In the genomic region with DNA sequence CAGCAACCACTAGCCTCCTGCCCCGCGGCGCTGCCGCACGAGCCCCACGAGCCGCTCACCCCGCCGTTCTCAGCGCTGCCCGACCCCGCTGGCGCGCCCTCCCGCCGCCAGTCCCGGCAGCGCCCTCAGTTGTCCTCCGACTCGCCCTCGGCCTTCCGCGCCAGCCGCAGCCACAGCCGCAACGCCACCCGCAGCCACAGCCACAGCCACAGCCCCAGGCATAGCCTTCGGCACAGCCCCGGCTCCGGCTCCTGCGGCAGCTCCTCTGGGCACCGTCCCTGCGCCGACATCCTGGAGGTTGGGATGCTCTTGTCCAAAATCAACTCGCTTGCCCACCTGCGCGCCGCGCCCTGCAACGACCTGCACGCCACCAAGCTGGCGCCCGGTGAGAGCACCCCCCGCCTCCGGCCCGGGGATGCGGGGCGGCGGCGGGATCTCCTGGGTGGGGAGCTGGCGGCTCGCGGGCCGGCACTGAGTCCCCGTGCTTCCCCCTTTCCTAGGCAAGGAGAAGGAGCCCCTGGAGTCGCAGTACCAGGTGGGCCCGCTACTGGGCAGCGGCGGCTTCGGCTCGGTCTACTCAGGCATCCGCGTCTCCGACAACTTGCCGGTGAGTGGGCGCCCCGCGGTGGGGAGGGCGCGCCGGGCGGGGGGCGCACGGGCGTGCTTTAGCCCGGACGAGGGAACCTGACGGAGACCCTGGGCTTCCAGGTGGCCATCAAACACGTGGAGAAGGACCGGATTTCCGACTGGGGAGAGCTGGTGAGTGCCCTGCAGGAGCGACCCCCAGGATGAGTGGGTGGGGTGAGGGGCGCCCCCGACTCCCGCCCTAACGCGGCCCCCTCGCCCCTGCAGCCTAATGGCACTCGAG, we compare ENCODE assay signal across 8 cellular contexts. TPM values are rescaled to one million over a fixed set of nuclear protein-coding genes. Genes with fewer than 3 reads are reported as not detected.
DNase-seq lines count a peak whose midpoint lies in the region; ATAC-seq and TF ChIP-seq lines count a peak whose summit lies in the region.

No MANE protein-coding gene starts in this region.

- no peak for TF ChIP-seq CTCF in NB4 (IDR thresholded peaks at IDR 0.05; ENCODE audit: low read depth, low read length)

- H3K27me3 ChIP-seq in mesendoderm (ENCODE audit: insufficient read depth, low read length, poor library complexity), result no peaks in the 10 kb centered on the region

- TF ChIP-seq POLR2A in NB4 (IDR thresholded peaks at IDR 0.05; ENCODE audit: extremely low read depth, insufficient read length), result no peak

- H4K5ac ChIP-seq in mesendoderm (ENCODE audit: low read length), result no peak overlapping the region

- H3K79me2 ChIP-seq in mesendoderm (ENCODE audit: control insufficient read depth, insufficient read depth, low read length), result peaks cover 43% of the 10 kb centered on the region

- WGBS in mesendoderm (ENCODE audit: extremely low coverage, insufficient coverage, low lambda C conversion rate), result no CpG with 5 or more reads among the region's 89 CpGs

- peak overlapping the region; percentile 93 for H3K4ac ChIP-seq in mesendoderm (ENCODE audit: low read depth, low read length)

- peak overlapping the region; percentile 3 for H3K23ac ChIP-seq in mesendoderm (ENCODE audit: low read length)

- peaks cover 4% of the 10 kb centered on the region for H3K4me1 ChIP-seq in mesendoderm (ENCODE audit: control insufficient read depth, low read depth, low read length)

- H3K79me1 ChIP-seq in mesendoderm (ENCODE audit: low read length), result peaks cover 13% of the 10 kb centered on the region

- no peak overlapping the region for H2AK5ac ChIP-seq in mesendoderm (ENCODE audit: low read length)

- H3K27ac ChIP-seq in mesendoderm (ENCODE audit: low read depth, low read length), result peak overlapping the region; percentile 90
- peak overlapping the region; percentile 86 for H3K27ac ChIP-seq in substantia nigra (ENCODE audit: low read depth, low read length, poor library complexity, severe bottlenecking)

- peak; percentile 54 for DNase-seq in NCI-H345 (lab: John Stamatoyannopoulos, UW)
- no peak for DNase-seq in NCI-H345 treated with DMSO at 0.1 percent for 48 hours (lab: John Stamatoyannopoulos, UW; ENCODE audit: unreplicated experiment)
- DNase-seq in NB4 (ENCODE audit: low read depth), result peak; percentile 71
- peak in 3 of 4 experiments; percentile 36 to 48 (median 42) for DNase-seq in activated CD4-positive, CD25-positive, alpha-beta regulatory T cell (lab: John Stamatoyannopoulos, UW)
- peak; percentile 37 for DNase-seq in effector CD4-positive, alpha-beta T cell
- peak; percentile 79 for DNase-seq in mesendoderm
- peak in 23 of 49 donors; percentile 22 to 77 (median 46) for DNase-seq in substantia nigra (lab: John Stamatoyannopoulos, UW)

- H3K4me3 ChIP-seq in NB4 (ENCODE audit: low read depth, low read length) (peak overlapping the region; percentile 63), mesendoderm (ENCODE audit: low read length) (peak overlapping the region; percentile 73)

- H2BK120ac ChIP-seq in mesendoderm (ENCODE audit: low read depth, low read length), result peak overlapping the region; percentile 48

- peak overlapping the region; percentile 79 for H2BK5ac ChIP-seq in mesendoderm (ENCODE audit: low read length)

- peak overlapping the region; percentile 53 for H3K4me2 ChIP-seq in mesendoderm (ENCODE audit: low read length)

- no peak overlapping the region for H2BK15ac ChIP-seq in mesendoderm (replicated peaks; ENCODE audit: low read depth)

- H3K36me3 ChIP-seq in mesendoderm (ENCODE audit: control insufficient read depth, insufficient read depth, low read length), result peaks cover 23% of the 10 kb centered on the region

- peak overlapping the region; percentile 98 for H3K9ac ChIP-seq in mesendoderm (ENCODE audit: low read length)

- H3K56ac ChIP-seq in mesendoderm (ENCODE audit: low read length), result peak overlapping the region; percentile 93

- peak; percentile 33 for ATAC-seq in HG02588 (IDR thresholded peaks at IDR 0.05; ENCODE audit: unreplicated experiment)

- H3K18ac ChIP-seq in mesendoderm (ENCODE audit: low read length), result peak overlapping the region; percentile 90

- H4K8ac ChIP-seq in mesendoderm (ENCODE audit: low read depth, low read length), result no peak overlapping the region

RNA-seq across cellular contexts. Expression of a gene that starts 0.6 kb away (rescaled TPM):
- polyA plus RNA-seq in mesendoderm (2013, experiment 1 of 2), result 153 TPM
- polyA plus RNA-seq in mesendoderm (2013, experiment 2 of 2), result 150 TPM
